30 cellular contexts compared by ENCODE assay signal in genomic region chr15:91068966-91069365, GRCh38. TPM values are rescaled to one million over a fixed set of nuclear protein-coding genes. Genes with fewer than 3 reads are reported as not detected.
DNase-seq lines count a peak whose midpoint lies in the region; ATAC-seq and TF ChIP-seq lines count a peak whose summit lies in the region.
"Had no signal": no experiment of that assay in that cellular context is flagged by ENCODE, and none has a peak within 500 bp of the region (broad histone marks: within the 10 kb centered on the region; RNA-seq: fewer than 3 reads in every experiment).

No MANE protein-coding gene starts in this region.

- H3K36me3 ChIP-seq in PC-3 (ENCODE audit: low read depth, low read length) = no peaks in the 10 kb centered on the region
- H3K36me3 ChIP-seq: BLaER1 treated with 17β-estradiol and CSF1 and Interleukin-3, amounts not matched to agents 10 nM and 100 nM; left lung; tibial artery had no signal

- H3K27ac ChIP-seq in AG04450 (ENCODE audit: low read depth, low read length) (no peak overlapping the region), PC-3 (ENCODE audit: low read length) (no peak overlapping the region)
- H3K27ac ChIP-seq: BLaER1 treated with 17β-estradiol and CSF1 and Interleukin-3, amounts not matched to agents 10 nM and 100 nM; body of pancreas; dorsolateral prefrontal cortex; left lung; tibial artery had no signal

- no peaks in the 10 kb centered on the region for H3F3A ChIP-seq in PC-3 (ENCODE audit: low read length, unreplicated experiment)

- CTCF ChIA-PET in AG04450 (lab: Charles Lee) (no interaction called here), PC-3 (lab: Charles Lee) (no interaction called here)

- H3K4me1 ChIP-seq in PC-3 (ENCODE audit: insufficient read depth, low read length) = no peaks in the 10 kb centered on the region
- H3K4me1 ChIP-seq: BLaER1 treated with 17β-estradiol and CSF1 and Interleukin-3, amounts not matched to agents 10 nM and 100 nM; body of pancreas; left lung; tibial artery had no signal

- no peak for ATAC-seq in PC-3
- no peak for ATAC-seq in GM21390 (IDR thresholded peaks at IDR 0.05; ENCODE audit: unreplicated experiment)
- no peak for ATAC-seq in HG02610 (IDR thresholded peaks at IDR 0.05; ENCODE audit: unreplicated experiment)
- ATAC-seq: body of pancreas, left lung, sciatic nerve had no signal

- H3K9me3 ChIP-seq in AG04450 (ENCODE audit: control insufficient read depth, insufficient read depth, low read length) (no peaks in the 10 kb centered on the region; the same call in 1 of the 2 replicates), PC-3 (ENCODE audit: low read length) (peaks cover 3% of the 10 kb centered on the region; the same call in 1 of the 2 replicates)
- H3K9me3 ChIP-seq: body of pancreas, tibial artery had no signal

- H3K4me3 ChIP-seq in AG04450 (ENCODE audit: low read depth, low read length) = no peak overlapping the region
- no peak overlapping the region for H3K4me3 ChIP-seq in PC-3 (ENCODE audit: low read length)
- H3K4me3 ChIP-seq in fibroblast of mammary gland (ENCODE audit: control insufficient read depth, low read depth, low read length) = no peak overlapping the region
- H3K4me3 ChIP-seq: BLaER1 treated with 17β-estradiol and CSF1 and Interleukin-3, amounts not matched to agents 10 nM and 100 nM; body of pancreas; dorsolateral prefrontal cortex; left lung; tibial artery had no signal

- H3K4me2 ChIP-seq in PC-3 (ENCODE audit: low read length) = no peak overlapping the region
- H3K4me2 ChIP-seq: BLaER1 treated with 17β-estradiol and CSF1 and Interleukin-3, amounts not matched to agents 10 nM and 100 nM had no signal

- TF ChIP-seq CTCF in AG04450 (IDR thresholded peaks at IDR 0.05; ENCODE audit: low read depth, low read length) (0 out of 2 replicates have a peak, but pooled peaks have one; percentile 9), GM12873 (IDR thresholded peaks at IDR 0.05; ENCODE audit: insufficient read depth, low read depth, low read length, missing control alignments) (peak; percentile 12), PC-3 (conservative IDR thresholded peaks at IDR 0.05; ENCODE audit: low read depth, low read length) (peak; percentile 34), fibroblast of mammary gland (conservative IDR thresholded peaks at IDR 0.05; ENCODE audit: control insufficient read depth, insufficient read depth, low read depth, low read length) (peak; percentile 9)

- H3K9me2 ChIP-seq in PC-3 (replicated peaks; ENCODE audit: low read length) = no peaks in the 10 kb centered on the region

- no peaks in the 10 kb centered on the region for H4K20me1 ChIP-seq in PC-3 (ENCODE audit: low read length)
- H4K20me1 ChIP-seq: BLaER1 treated with 17β-estradiol and CSF1 and Interleukin-3, amounts not matched to agents 10 nM and 100 nM had no signal

- DNase-seq in AG04450 (ENCODE audit: low read depth, low spot score) (no peak), PC-3 (no peak), fibroblast of mammary gland (ENCODE audit: low read depth) (no peak), NCI-H345 treated with DMSO at 0.1 percent for 48 hours (lab: John Stamatoyannopoulos, UW; ENCODE audit: unreplicated experiment) (no peak)
- no peak for DNase-seq in stimulated activated CD4-positive, alpha-beta T cell treated with anti-CD3 and anti-CD28 coated beads, Interleukin-2, amount 100 ng/mL, for 48 hours
- DNase-seq: activated CD4-positive, alpha-beta memory T cell treated with anti-CD3 and anti-CD28 coated beads, Interleukin-2, amount 10 ng/mL, durations not matched to agents 7 days and 5 days; activated CD4-positive, alpha-beta T cell treated with anti-CD3 and anti-CD28 coated beads for 1 hour; activated CD8-positive, alpha-beta memory T cell treated with anti-CD3 and anti-CD28 coated beads, Interleukin-2, amount 50 U/mL, for 4 hours; activated naive CD4-positive, alpha-beta T cell treated with anti-CD3 and anti-CD28 coated beads for 36 hours; body of pancreas; DMS79 treated with DMSO at 0.1 percent for 48 hours; dorsolateral prefrontal cortex; GF-D8; left lung; NCI-H1092; NCI-H1694 treated with DMSO at 0.1 percent for 48 hours; NCI-H510A; SHP77 treated with DMSO at 0.1 percent for 48 hours; stimulated activated CD4-positive, alpha-beta T cell treated with anti-CD3 and anti-CD28 coated beads, Interleukin-12 subunit alpha, Interleukin-12 subunit beta, amount 100 ng/mL, for 4 hours; stimulated activated CD4-positive, alpha-beta T cell treated with anti-CD3 and anti-CD28 coated beads, Interleukin-4, amount 100 ng/mL, for 24 hours; tibial artery had no signal

- no peaks in the 10 kb centered on the region for H3K27me3 ChIP-seq in AG04450 (ENCODE audit: control insufficient read depth, insufficient read depth, low read length)
- peaks cover 37% of the 10 kb centered on the region for H3K27me3 ChIP-seq in PC-3 (ENCODE audit: low read length)
- H3K27me3 ChIP-seq: BLaER1 treated with 17β-estradiol and CSF1 and Interleukin-3, amounts not matched to agents 10 nM and 100 nM; body of pancreas had no signal

- POLR2A ChIA-PET in AG04450 (lab: Yijun Ruan, JAX) = no interaction called here
- POLR2A ChIA-PET in PC-3 (lab: Charles Lee; ENCODE audit: unreplicated experiment) = no interaction called here

- H3K79me2 ChIP-seq in PC-3 (ENCODE audit: low read length) = no peaks in the 10 kb centered on the region

- no TSS peak for BruUV-seq in PC-3 (replicated peaks; lab: Mats Ljungman, UMichigan)

- no peak overlapping the region for H2AFZ ChIP-seq in PC-3 (ENCODE audit: low read length)

- intact Hi-C loops in PC-3 (cut with micrococcal nuclease) = no loop called here

- no peak overlapping the region for H3K9ac ChIP-seq in PC-3 (ENCODE audit: low read length)
- H3K9ac ChIP-seq: BLaER1 treated with 17β-estradiol and CSF1 and Interleukin-3, amounts not matched to agents 10 nM and 100 nM had no signal

RNA-seq across cellular contexts. Expression of gene SV2B, which starts 31.1 kb away (rescaled TPM):
- not detected in 2 replicates for polyA plus RNA-seq in AG04450 (2011; rRNA removed)
- polyA minus RNA-seq in AG04450 (2011; rRNA and poly(A)+ RNA removed) = not detected in 2 replicates
- total RNA-seq in PC-3 (2014; rRNA removed) = not detected in 2 replicates
- total RNA-seq: HT1080, M059J, myocyte had no signal
- polyA plus RNA-seq: fibroblast of lung had no signal

RNA-seq across cellular contexts. Expression of gene VPS33B, which starts 46.6 kb away (rescaled TPM):
- polyA plus RNA-seq in AG04450 (2011; rRNA removed) = 12.3 and 12.9 TPM in 2 replicates
- polyA minus RNA-seq in AG04450 (2011; rRNA and poly(A)+ RNA removed) = 11.1 and 12.2 TPM in 2 replicates
- 7.5 and 8.0 TPM in 2 replicates for total RNA-seq in PC-3 (2014; rRNA removed)
